ENCODE assay signal across 9 cellular contexts in genomic region chr14:93331375-93332031, GRCh38. TPM values are rescaled to one million over a fixed set of nuclear protein-coding genes. Genes with fewer than 3 reads are reported as not detected.
DNase-seq lines count a peak whose midpoint lies in the region; ATAC-seq and TF ChIP-seq lines count a peak whose summit lies in the region.
"Had no signal": no experiment of that assay in that cellular context is flagged by ENCODE, and none has a peak within 500 bp of the region (broad histone marks: within the 10 kb centered on the region; RNA-seq: fewer than 3 reads in every experiment).

No MANE protein-coding gene starts in this region.

- H3K4me1 Mint-ChIP-seq in activated CD4-positive, alpha-beta T cell treated with anti-CD3 and anti-CD28 coated beads for 36 hours, result peaks cover 55% of the 10 kb centered on the region
- H3K4me1 Mint-ChIP-seq in MCF 10A (ENCODE audit: insufficient read depth, unreplicated experiment), result peaks cover 28% of the 10 kb centered on the region

- CTCF ChIA-PET in activated CD4-positive, alpha-beta T cell treated with anti-CD3 and anti-CD28 coated beads for 36 hours (lab: Charles Lee), result no interaction called here
- CTCF ChIA-PET in MCF 10A (lab: Yijun Ruan, JAX), result interaction anchor here (0.6 to 0.7 kb wide), 3 partner anchors 10 to 645 kb away, joined by 3 to 6 read pairs (median 4); no protein-coding TSS in a partner anchor

- TF ChIP-seq POLR2A in lower leg skin (IDR thresholded peaks at IDR 0.05), result no peak
- no peak for TF ChIP-seq POLR2A in tibial nerve (IDR thresholded peaks at IDR 0.05)

- DNase-seq in activated CD4-positive, alpha-beta T cell treated with anti-CD3 and anti-CD28 coated beads for 36 hours, result no peak
- DNase-seq in activated CD4-positive, alpha-beta T cell treated with anti-CD3 and anti-CD28 coated beads, Interleukin-2, amount 50 U/mL, for 4 hours, result no peak
- no peak for DNase-seq in MCF 10A (ENCODE audit: unreplicated experiment)
- no peak for DNase-seq in lower leg skin (ENCODE audit: low spot score in 2 of 2)
- no peak for DNase-seq in tibial nerve (ENCODE audit: low spot score in 2 of 2)
- DNase-seq in NCI-H1092 treated with DMSO at 0.1 percent for 48 hours (lab: John Stamatoyannopoulos, UW), result no peak
- no peak for DNase-seq in DMS79 treated with DMSO at 0.1 percent for 48 hours (lab: John Stamatoyannopoulos, UW)
- DNase-seq in NCI-H128 (lab: John Stamatoyannopoulos, UW; ENCODE audit: unreplicated experiment), result no peak
- DNase-seq: AML-193 had no signal

- H3K9me3 Mint-ChIP-seq in activated CD4-positive, alpha-beta T cell treated with anti-CD3 and anti-CD28 coated beads for 36 hours (ENCODE audit: low read depth), result no peaks in the 10 kb centered on the region
- no peaks in the 10 kb centered on the region for H3K9me3 Mint-ChIP-seq in MCF 10A (ENCODE audit: unreplicated experiment)

- H3K27me3 ChIP-seq in tibial nerve, result no peaks in the 10 kb centered on the region

- POLR2A ChIA-PET in activated CD4-positive, alpha-beta T cell treated with anti-CD3 and anti-CD28 coated beads for 36 hours (lab: Charles Lee), result interaction anchor here (0.6 to 0.7 kb wide), 2 partner anchors 663 to 710 kb away, joined by 5 to 11 read pairs; no protein-coding TSS in a partner anchor
- POLR2A ChIA-PET in MCF 10A (lab: Yijun Ruan, JAX), result interaction anchor here (0.6 to 3.6 kb wide), 8 partner anchors 10 to 541 kb away, joined by 3 to 33 read pairs (median 6); partner anchors contain the start of genes LYSET and MOAP1

- H3K27ac ChIP-seq in tibial nerve, result peak overlapping the region in 3 of 4 donors; percentile 86 to 97 (median 94)

- no peaks in the 10 kb centered on the region for H3K27me3 Mint-ChIP-seq in activated CD4-positive, alpha-beta T cell treated with anti-CD3 and anti-CD28 coated beads for 36 hours
- H3K27me3 Mint-ChIP-seq in MCF 10A (ENCODE audit: insufficient read depth, unreplicated experiment), result no peaks in the 10 kb centered on the region

- no peak for ATAC-seq in activated CD4-positive, alpha-beta T cell treated with anti-CD3 and anti-CD28 coated beads for 36 hours

- no TSS peak for BruUV-seq in MCF 10A (replicated peaks; lab: Mats Ljungman, UMichigan)

- intact Hi-C loops in activated CD4-positive, alpha-beta T cell treated with anti-CD3 and anti-CD28 coated beads for 36 hours (cut with DNase I, micrococcal nuclease), result loop anchor here (2.0 to 10.0 kb wide), 8 partner anchors 125 to 1823 kb away; partner anchors contain the start of genes DDX24 (in 1 of the 2), DICER1 (in 1 of the 2), GOLGA5 (in 1 of the 2) and GON7 (in 1 of the 2)
- intact Hi-C loops in MCF 10A (cut with micrococcal nuclease), result loop anchor here (2.0 kb wide), 1 partner anchor 91 kb away; no protein-coding TSS in a partner anchor
- intact Hi-C loops in lower leg skin (cut with DNase I; ENCODE audit: low total_unique reads), result no loop called here

- H3K9me3 ChIP-seq in tibial nerve, result no peaks in the 10 kb centered on the region

- H3K36me3 ChIP-seq in tibial nerve, result no peaks in the 10 kb centered on the region

- H3K4me3 ChIP-seq in lower leg skin (ENCODE audit: low read depth, poor library complexity, severe bottlenecking) (peak overlapping the region; percentile 79), tibial nerve (peak overlapping the region; percentile 74 to 89 (median 82))

- peak in 1 of 2 donors; percentile 18 for TF ChIP-seq EP300 in tibial nerve (IDR thresholded peaks at IDR 0.05)

- H3K36me3 Mint-ChIP-seq in activated CD4-positive, alpha-beta T cell treated with anti-CD3 and anti-CD28 coated beads for 36 hours (ENCODE audit: low read depth), result no peaks in the 10 kb centered on the region
- H3K36me3 Mint-ChIP-seq in MCF 10A (ENCODE audit: insufficient read depth, unreplicated experiment), result peaks cover 13% of the 10 kb centered on the region

- peak overlapping the region; percentile 90 for H3K4me3 Mint-ChIP-seq in activated CD4-positive, alpha-beta T cell treated with anti-CD3 and anti-CD28 coated beads for 36 hours
- peak overlapping the region; percentile 92 for H3K4me3 Mint-ChIP-seq in MCF 10A (ENCODE audit: unreplicated experiment)

- WGBS in lower leg skin, 2 donors, result 62 to 69% methylated on average over 23 of the region's 23 CpGs
- 46 to 56% methylated on average over 23 of the region's 23 CpGs for WGBS in tibial nerve, 2 donors

- H3K4me1 ChIP-seq in tibial nerve, result peaks cover 0 to 39% (median 26%) of the 10 kb centered on the region in 4 donors

- TF ChIP-seq CTCF in MCF 10A (IDR thresholded peaks at IDR 0.05; ENCODE audit: unreplicated experiment) (no peak), lower leg skin (IDR thresholded peaks at IDR 0.05) (no peak), tibial nerve (IDR thresholded peaks at IDR 0.05) (no peak)

- H3K27ac Mint-ChIP-seq in activated CD4-positive, alpha-beta T cell treated with anti-CD3 and anti-CD28 coated beads for 36 hours, result peak overlapping the region; percentile 86
- peak overlapping the region; percentile 94 for H3K27ac Mint-ChIP-seq in MCF 10A (ENCODE audit: low read depth, unreplicated experiment)

RNA-seq across cellular contexts. Expression of gene BTBD7, which starts 1.3 kb away (rescaled TPM):
- total RNA-seq in activated CD4-positive, alpha-beta T cell treated with anti-CD3 and anti-CD28 coated beads for 36 hours, result 1 to 10 TPM; 6.5 to 9.5 TPM
- 32.5 and 45.4 TPM in 2 replicates for total RNA-seq in MCF 10A (2022)
- 100 to 1,000 TPM in 1 of 4 donors, 10 to 100 TPM in 3; 19.7 to 114 (median 25.7) TPM for total RNA-seq in lower leg skin
- total RNA-seq in tibial nerve, result 10 to 100 TPM; 20.1 to 27.8 (median 23.2) TPM

RNA-seq across cellular contexts. Expression of gene COX8C, which starts 15.5 kb away (rescaled TPM):
- total RNA-seq in activated CD4-positive, alpha-beta T cell treated with anti-CD3 and anti-CD28 coated beads for 36 hours, result not detected
- total RNA-seq in MCF 10A (2022) (not detected in 2 replicates), lower leg skin (not detected), tibial nerve (not detected)
